Comparison of ENCODE assay signal across 15 cellular contexts in genomic region chr16:1159325-1159972, GRCh38. TPM values are rescaled to one million over a fixed set of nuclear protein-coding genes. Genes with fewer than 3 reads are reported as not detected.
DNase-seq lines count a peak whose midpoint lies in the region; ATAC-seq and TF ChIP-seq lines count a peak whose summit lies in the region.
"Had no signal": no experiment of that assay in that cellular context is flagged by ENCODE, and none has a peak within 500 bp of the region (broad histone marks: within the 10 kb centered on the region; RNA-seq: fewer than 3 reads in every experiment).

No MANE protein-coding gene starts in this region.

- H3K4me1 ChIP-seq in uterus = peaks cover 0 to 29% of the 10 kb centered on the region in 2 donors

- H3K27ac Mint-ChIP-seq in chondrocyte (ENCODE audit: unreplicated experiment) (no peak overlapping the region), nephron progenitor cell (peak overlapping the region; percentile 99), natural killer cell (no peak overlapping the region)
- H3K27ac Mint-ChIP-seq: activated B cell treated with CpG ODN at 0.5 μM for 24 hours; activated CD8-positive, alpha-beta memory T cell treated with anti-CD3 and anti-CD28 coated beads, Interleukin-2, amount 10 ng/mL, durations not matched to agents 7 days and 5 days; naive B cell had no signal

- no peaks in the 10 kb centered on the region for H3K9me3 ChIP-seq in uterus

- H3K4me1 Mint-ChIP-seq in chondrocyte (ENCODE audit: low read depth) (peaks cover 44% of the 10 kb centered on the region), nephron progenitor cell (peaks cover 40% of the 10 kb centered on the region), natural killer cell (no peaks in the 10 kb centered on the region)
- H3K4me1 Mint-ChIP-seq: activated CD8-positive, alpha-beta memory T cell treated with anti-CD3 and anti-CD28 coated beads, Interleukin-2, amount 10 ng/mL, durations not matched to agents 7 days and 5 days had no signal

- no peak for DNase-seq in Right ventricle myocardium superior
- no peak for DNase-seq in cardiac septum (ENCODE audit: low spot score)
- no peak for DNase-seq in chondrocyte (ENCODE audit: low spot score)
- DNase-seq in nephron progenitor cell = peak; percentile 48
- no peak for DNase-seq in uterus
- DNase-seq in stimulated activated naive CD4-positive, alpha-beta T cell treated with Interleukin-2 at 50 U/mL for 16 hours (lab: John Stamatoyannopoulos, UW) = no peak
- DNase-seq in natural killer cell = no peak
- DNase-seq: activated B cell treated with CpG ODN at 0.5 μM for 24 hours; activated CD8-positive, alpha-beta memory T cell treated with anti-CD3 and anti-CD28 coated beads, Interleukin-2, amount 10 ng/mL, durations not matched to agents 7 days and 5 days; activated naive CD4-positive, alpha-beta T cell treated with anti-CD3 and anti-CD28 coated beads, Interleukin-2, amount 50 U/mL, for 16 hours; central memory CD4-positive, alpha-beta T cell; naive B cell; NCI-H2081; SW 1271 had no signal

- ATAC-seq in Right ventricle myocardium superior (ENCODE audit: poor library complexity) (peak; percentile 6), natural killer cell (no peak), HG03159 (IDR thresholded peaks at IDR 0.05; ENCODE audit: unreplicated experiment) (no peak)
- ATAC-seq: activated CD8-positive, alpha-beta memory T cell treated with anti-CD3 and anti-CD28 coated beads, Interleukin-2, amount 10 ng/mL, durations not matched to agents 7 days and 5 days had no signal

- TF ChIP-seq POLR2A in uterus (IDR thresholded peaks at IDR 0.05) = no peak

- no peaks in the 10 kb centered on the region for H3K27me3 ChIP-seq in uterus

- intact Hi-C loops in Right ventricle myocardium superior (cut with DNase I) (no loop called here), cardiac septum (cut with DNase I) (no loop called here), uterus (cut with DNase I; ENCODE audit: low total_unique reads) (no loop called here), natural killer cell (cut with micrococcal nuclease) (no loop called here)

- H3K4me3 Mint-ChIP-seq in chondrocyte (ENCODE audit: unreplicated experiment) (peak overlapping the region; percentile 33), nephron progenitor cell (peak overlapping the region; percentile 74), natural killer cell (no peak overlapping the region)
- H3K4me3 Mint-ChIP-seq: activated B cell treated with CpG ODN at 0.5 μM for 24 hours; activated CD8-positive, alpha-beta memory T cell treated with anti-CD3 and anti-CD28 coated beads, Interleukin-2, amount 10 ng/mL, durations not matched to agents 7 days and 5 days; naive B cell had no signal

- H3K27ac ChIP-seq in uterus = peak overlapping the region; percentile 70 to 81

- H3K4me3 ChIP-seq in uterus = peak overlapping the region in 1 of 2 donors; percentile 7

- TF ChIP-seq CTCF in chondrocyte (IDR thresholded peaks at IDR 0.05) (no peak), nephron progenitor cell (IDR thresholded peaks at IDR 0.05) (no peak), uterus (IDR thresholded peaks at IDR 0.05) (no peak), natural killer cell (IDR thresholded peaks at IDR 0.05) (no peak)

- H3K36me3 ChIP-seq in uterus = no peaks in the 10 kb centered on the region

- H3K9me3 Mint-ChIP-seq in chondrocyte (ENCODE audit: low read depth) (no peaks in the 10 kb centered on the region), nephron progenitor cell (no peaks in the 10 kb centered on the region), natural killer cell (no peaks in the 10 kb centered on the region)
- H3K9me3 Mint-ChIP-seq: activated B cell treated with CpG ODN at 0.5 μM for 24 hours, naive B cell had no signal

- H3K27me3 Mint-ChIP-seq in chondrocyte (ENCODE audit: low read depth) = no peaks in the 10 kb centered on the region
- no peaks in the 10 kb centered on the region for H3K27me3 Mint-ChIP-seq in nephron progenitor cell (ENCODE audit: low read depth, poor library complexity)
- peaks cover 0 to 7% of the 10 kb centered on the region in 2 donors for H3K27me3 Mint-ChIP-seq in natural killer cell (ENCODE audit: low read depth in 2 of 2)

- H3K36me3 Mint-ChIP-seq in chondrocyte (ENCODE audit: low read depth) (no peaks in the 10 kb centered on the region), nephron progenitor cell (ENCODE audit: low read depth) (peaks cover 4% of the 10 kb centered on the region), natural killer cell (no peaks in the 10 kb centered on the region)
- H3K36me3 Mint-ChIP-seq: activated CD8-positive, alpha-beta memory T cell treated with anti-CD3 and anti-CD28 coated beads, Interleukin-2, amount 10 ng/mL, durations not matched to agents 7 days and 5 days; naive B cell had no signal

RNA-seq across cellular contexts. Expression of gene CACNA1H, which starts 6.5 kb away (rescaled TPM):
- total RNA-seq in Right ventricle myocardium superior = 4.2 TPM
- 4.7 TPM for total RNA-seq in cardiac septum
- 55.9 to 73.4 TPM (median 73.2 TPM) in 3 replicates for total RNA-seq in chondrocyte
- 10 to 100 TPM in 3 of 4 donors, 1 to 10 TPM in 1; 6.8 to 94.5 (median 27.6) TPM for total RNA-seq in uterus
- 1 to 10 TPM; 1.1 to 1.5 (median 1.3) TPM for total RNA-seq in natural killer cell
